ENCODE assay signal across 27 cellular contexts in genomic region chr1:3465935-3466321, GRCh38. TPM values are rescaled to one million over a fixed set of nuclear protein-coding genes. Genes with fewer than 3 reads are reported as not detected.
A peak's percentile ranks its signal among the peaks of the same experiment; 100 is the strongest.
DNase-seq lines count a peak whose midpoint lies in the region; ATAC-seq and TF ChIP-seq lines count a peak whose summit lies in the region.
"Had no signal": no experiment of that assay in that cellular context is flagged by ENCODE, and none has a peak within 500 bp of the region (broad histone marks: within the 10 kb centered on the region; RNA-seq: fewer than 3 reads in every experiment).

No MANE protein-coding gene starts in this region.

- TF ChIP-seq EP300 in sigmoid colon (IDR thresholded peaks at IDR 0.05): no peak

- H3K36me3 Mint-ChIP-seq in activated CD8-positive, alpha-beta memory T cell treated with anti-CD3 and anti-CD28 coated beads, Interleukin-2, amount 10 ng/mL, durations not matched to agents 7 days and 5 days: no peaks in the 10 kb centered on the region
- H3K36me3 Mint-ChIP-seq: activated CD4-positive, alpha-beta memory T cell treated with anti-CD3 and anti-CD28 coated beads for 36 hours; CD8-positive, alpha-beta T cell; mesothelial cell of epicardium; naive thymus-derived CD4-positive, alpha-beta T cell; T-cell had no signal

- peak; percentile 8 for DNase-seq in activated CD8-positive, alpha-beta memory T cell treated with anti-CD3 and anti-CD28 coated beads, Interleukin-2, amount 50 U/mL, for 4 hours
- DNase-seq in activated CD8-positive, alpha-beta memory T cell treated with anti-CD3 and anti-CD28 coated beads, Interleukin-2, amount 10 ng/mL, durations not matched to agents 7 days and 5 days: no peak
- DNase-seq in RPMI8226 (peak; percentile 47), left lung (peak; percentile 24 to 61), sigmoid colon (peak; percentile 57), NCI-H526 (lab: John Stamatoyannopoulos, UW) (no peak), HuH-7.5 (ENCODE audit: low spot score) (no peak), GM10248 (ENCODE audit: extremely low spot score) (no peak)
- DNase-seq: activated CD4-positive, alpha-beta memory T cell treated with anti-CD3 and anti-CD28 coated beads for 36 hours; activated effector memory CD4-positive, alpha-beta T cell treated with Interleukin-2 at 50 U/mL for 16 hours; CD8-positive, alpha-beta T cell; DMS 273 treated with DMSO at 0.1 percent for 48 hours; naive thymus-derived CD4-positive, alpha-beta T cell; NCI-H1105; NCI-H187 treated with DMSO at 0.1 percent for 48 hours; NCI-H2227 treated with DMSO at 0.1 percent for 48 hours; NCI-H69; stimulated activated naive CD8-positive, alpha-beta T cell treated with anti-CD3 and anti-CD28 coated beads, Interleukin-15, Interleukin-2, amounts not matched to agents 100 U/mL and 50 U/mL, for 24 hours; T-cell; thyroid gland had no signal

- no peak for TF ChIP-seq POLR2A in sigmoid colon (IDR thresholded peaks at IDR 0.05)

- WGBS in sigmoid colon, 2 donors: 66 to 90% methylated on average over 17 of the region's 17 CpGs

- H3K36me3 ChIP-seq in left lung (no peaks in the 10 kb centered on the region), sigmoid colon (no peaks in the 10 kb centered on the region)

- CTCF ChIA-PET in activated CD8-positive, alpha-beta memory T cell treated with anti-CD3 and anti-CD28 coated beads, Interleukin-2, amount 10 ng/mL, durations not matched to agents 7 days and 5 days (lab: Charles Lee): interaction anchor here (1.4 kb wide), 1 partner anchor 13 kb away, joined by 4 read pairs; no protein-coding TSS in a partner anchor
- CTCF ChIA-PET in GM10248 (lab: Yijun Ruan, JAX): no interaction called here

- intact Hi-C loops in left lung (cut with DNase I): no loop called here
- intact Hi-C loops in sigmoid colon (cut with DNase I): no loop called here

- no peaks in the 10 kb centered on the region for H3K4me1 Mint-ChIP-seq in activated CD8-positive, alpha-beta memory T cell treated with anti-CD3 and anti-CD28 coated beads, Interleukin-2, amount 10 ng/mL, durations not matched to agents 7 days and 5 days
- H3K4me1 Mint-ChIP-seq: central memory CD8-positive, alpha-beta T cell had no signal

- H3K27me3 ChIP-seq in left lung (no peaks in the 10 kb centered on the region), sigmoid colon (peaks cover 0 to 24% (median 0%) of the 10 kb centered on the region in 3 donors)
- H3K27me3 ChIP-seq: hepatocyte, thyroid gland had no signal

- H3K4me3 Mint-ChIP-seq in activated CD8-positive, alpha-beta memory T cell treated with anti-CD3 and anti-CD28 coated beads, Interleukin-2, amount 10 ng/mL, durations not matched to agents 7 days and 5 days: no peak overlapping the region
- H3K4me3 Mint-ChIP-seq: activated CD4-positive, alpha-beta memory T cell treated with anti-CD3 and anti-CD28 coated beads for 36 hours; CD8-positive, alpha-beta T cell; central memory CD8-positive, alpha-beta T cell; mesothelial cell of epicardium; naive thymus-derived CD4-positive, alpha-beta T cell; T-cell had no signal

- no peaks in the 10 kb centered on the region for H3K9me3 Mint-ChIP-seq in activated CD8-positive, alpha-beta memory T cell treated with anti-CD3 and anti-CD28 coated beads, Interleukin-2, amount 10 ng/mL, durations not matched to agents 7 days and 5 days (ENCODE audit: low read depth)
- H3K9me3 Mint-ChIP-seq: activated CD4-positive, alpha-beta memory T cell treated with anti-CD3 and anti-CD28 coated beads for 36 hours; CD8-positive, alpha-beta T cell; central memory CD8-positive, alpha-beta T cell; mesothelial cell of epicardium; naive thymus-derived CD4-positive, alpha-beta T cell; T-cell had no signal

- H3K4me1 ChIP-seq in left lung (no peaks in the 10 kb centered on the region), sigmoid colon (no peaks in the 10 kb centered on the region)
- H3K4me1 ChIP-seq: parathyroid adenoma, thyroid gland had no signal

- no peak for TF ChIP-seq CTCF in left lung (IDR thresholded peaks at IDR 0.05)
- TF ChIP-seq CTCF in sigmoid colon (IDR thresholded peaks at IDR 0.05): no peak
- TF ChIP-seq CTCF in GM10248 (IDR thresholded peaks at IDR 0.05; ENCODE audit: control extremely low read depth, extremely low read depth, low read depth, missing control alignments): no peak

- H3K4me3 ChIP-seq in left lung: no peak overlapping the region
- H3K4me3 ChIP-seq in sigmoid colon: no peak overlapping the region
- H3K4me3 ChIP-seq: hepatocyte, thyroid gland had no signal

- no peak overlapping the region for H3K27ac ChIP-seq in left lung
- no peak overlapping the region for H3K27ac ChIP-seq in sigmoid colon
- H3K27ac ChIP-seq: hepatocyte, parathyroid adenoma, thyroid gland had no signal

- no peaks in the 10 kb centered on the region for H3K9me3 ChIP-seq in left lung
- H3K9me3 ChIP-seq in sigmoid colon: no peaks in the 10 kb centered on the region
- H3K9me3 ChIP-seq: thyroid gland had no signal

- POLR2A ChIA-PET in GM10248 (lab: Yijun Ruan, JAX): no interaction called here

- H3K27me3 Mint-ChIP-seq in activated CD8-positive, alpha-beta memory T cell treated with anti-CD3 and anti-CD28 coated beads, Interleukin-2, amount 10 ng/mL, durations not matched to agents 7 days and 5 days: no peaks in the 10 kb centered on the region
- H3K27me3 Mint-ChIP-seq: activated CD4-positive, alpha-beta memory T cell treated with anti-CD3 and anti-CD28 coated beads for 36 hours; naive thymus-derived CD4-positive, alpha-beta T cell had no signal

- no peak for ATAC-seq in activated CD8-positive, alpha-beta memory T cell treated with anti-CD3 and anti-CD28 coated beads, Interleukin-2, amount 10 ng/mL, durations not matched to agents 7 days and 5 days
- no peak for ATAC-seq in left lung
- ATAC-seq: CD8-positive, alpha-beta T cell; naive thymus-derived CD4-positive, alpha-beta T cell; Panc1; sciatic nerve; stimulated activated naive CD8-positive, alpha-beta T cell treated with anti-CD3 and anti-CD28 coated beads, Interleukin-15, Interleukin-2, amounts not matched to agents 100 U/mL and 50 U/mL, for 24 hours; T-cell had no signal

- no peak overlapping the region for H3K27ac Mint-ChIP-seq in activated CD8-positive, alpha-beta memory T cell treated with anti-CD3 and anti-CD28 coated beads, Interleukin-2, amount 10 ng/mL, durations not matched to agents 7 days and 5 days
- H3K27ac Mint-ChIP-seq: activated CD4-positive, alpha-beta memory T cell treated with anti-CD3 and anti-CD28 coated beads for 36 hours; CD8-positive, alpha-beta T cell; mesothelial cell of epicardium; naive thymus-derived CD4-positive, alpha-beta T cell; T-cell had no signal

RNA-seq across cellular contexts. Expression of gene ARHGEF16, which starts 11.5 kb away (rescaled TPM):
- total RNA-seq in activated CD8-positive, alpha-beta memory T cell treated with anti-CD3 and anti-CD28 coated beads, Interleukin-2, amount 10 ng/mL, durations not matched to agents 7 days and 5 days: not detected
- total RNA-seq in left lung (10 to 100 TPM; 10.3 to 11.8 TPM), sigmoid colon (1 to 10 TPM in 2 of 4 donors, under 1 TPM in 2; 0.41 to 2.2 (median 0.78) TPM)
- 10 to 100 TPM; 44.4 to 51.8 (median 51.6) TPM for polyA plus RNA-seq in sigmoid colon
- total RNA-seq: CD8-positive, alpha-beta T cell; frontal cortex had no signal
- polyA plus RNA-seq: naive thymus-derived CD4-positive, alpha-beta T cell had no signal

Comparison
In these comparisons a context has a peak if more than half of its experiments do, and no peak if none do; other contexts are left out.
1. DNase-seq: peak in activated CD8-positive, alpha-beta memory T cell treated with anti-CD3 and anti-CD28 coated beads, Interleukin-2, amount 50 U/mL, for 4 hours (single experiment), RPMI8226 (single experiment), left lung (2 of 2) and sigmoid colon (single experiment); none in activated CD8-positive, alpha-beta memory T cell treated with anti-CD3 and anti-CD28 coated beads, Interleukin-2, amount 10 ng/mL, durations not matched to agents 7 days and 5 days (single experiment), NCI-H526 (0 of 2), HuH-7.5 (single experiment) and GM10248 (single experiment).